ENCODE assay signal across 21 cellular contexts in genomic region chr17:70098030-70098429, GRCh38. TPM values are rescaled to one million over a fixed set of nuclear protein-coding genes. Genes with fewer than 3 reads are reported as not detected.
"Had no signal": no experiment of that assay in that cellular context is flagged by ENCODE, and none has a peak within 500 bp of the region (broad histone marks: within the 10 kb centered on the region; RNA-seq: fewer than 3 reads in every experiment).

No MANE protein-coding gene starts in this region.

- H3K27ac ChIP-seq: heart left ventricle, psoas muscle, right lobe of liver, upper lobe of right lung had no signal

- H3K4me1 Mint-ChIP-seq: central memory CD8-positive, alpha-beta T cell had no signal

- H3K36me3 ChIP-seq: heart left ventricle, right lobe of liver, upper lobe of right lung had no signal

- H3K27me3 ChIP-seq: heart left ventricle, right lobe of liver, upper lobe of right lung had no signal

- H3K36me3 Mint-ChIP-seq: activated naive CD8-positive, alpha-beta T cell; immature natural killer cell had no signal

- H3K4me3 Mint-ChIP-seq: activated naive CD8-positive, alpha-beta T cell; central memory CD8-positive, alpha-beta T cell; immature natural killer cell; stimulated activated naive CD8-positive, alpha-beta T cell treated with anti-CD3 and anti-CD28 coated beads, Interleukin-15, Interleukin-2, amounts not matched to agents 100 ng/mL and 50 ng/mL, for 24 hours had no signal

- H3K4me1 ChIP-seq: psoas muscle, right lobe of liver had no signal

- H3K27me3 Mint-ChIP-seq: central memory CD8-positive, alpha-beta T cell had no signal

- H3K9me3 Mint-ChIP-seq: central memory CD8-positive, alpha-beta T cell had no signal

- ATAC-seq: activated CD4-positive, CD25-positive, alpha-beta regulatory T cell treated with anti-CD3 and anti-CD28 coated beads, Interleukin-2, amount 50 U/mL, for 24 hours; heart left ventricle; left lobe of liver; psoas muscle; right lobe of liver; upper lobe of right lung had no signal

- H3K4me3 ChIP-seq: heart left ventricle, psoas muscle, right lobe of liver, upper lobe of right lung had no signal

- DNase-seq: activated CD4-positive, alpha-beta T cell treated with anti-CD3 and anti-CD28 coated beads, Interleukin-2, amount 50 U/mL, for 1 hour; activated CD8-positive, alpha-beta memory T cell treated with anti-CD3 and anti-CD28 coated beads for 24 hours; activated gamma-delta T cell treated with Interleukin-2 at 50 U/mL for 16 hours; amniotic stem cell; cortex of kidney; effector CD4-positive, alpha-beta T cell; foreskin melanocyte; heart left ventricle; immature natural killer cell; midbrain; psoas muscle; right lobe of liver; upper lobe of right lung had no signal

- H3K27ac Mint-ChIP-seq: activated naive CD8-positive, alpha-beta T cell; immature natural killer cell; stimulated activated naive CD8-positive, alpha-beta T cell treated with anti-CD3 and anti-CD28 coated beads, Interleukin-15, Interleukin-2, amounts not matched to agents 100 ng/mL and 50 ng/mL, for 24 hours had no signal

RNA-seq across cellular contexts. Expression of gene KCNJ16, which starts 23.0 kb away (rescaled TPM):
- total RNA-seq: lung microvascular endothelial cell, myocyte, osteoblast, psoas muscle had no signal
- polyA plus RNA-seq: immature natural killer cell had no signal
